ENCODE assay signal across 36 cellular contexts in the genomic region with DNA sequence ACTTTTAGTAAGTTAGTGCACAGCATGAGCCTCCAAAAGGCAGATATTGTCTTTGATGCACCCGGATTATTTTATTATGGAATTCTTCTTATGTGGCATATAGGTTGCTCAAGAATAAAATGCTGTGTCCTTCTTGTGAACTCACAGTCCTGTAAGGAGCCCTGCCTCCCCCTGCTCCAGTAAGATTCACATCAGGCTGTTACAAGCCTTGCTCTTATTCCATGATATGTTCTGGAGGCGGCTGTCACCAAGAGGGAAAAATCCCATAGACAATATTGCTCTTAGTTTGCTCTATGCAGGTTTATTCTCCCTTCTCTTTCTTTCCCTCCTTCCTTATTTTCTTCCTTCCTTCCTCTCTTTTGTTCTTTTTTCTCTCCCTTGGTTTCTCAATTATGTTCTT.
"Had no signal": no experiment of that assay in that cellular context is flagged by ENCODE, and none has a peak within 500 bp of the region (broad histone marks: within the 10 kb centered on the region; RNA-seq: fewer than 3 reads in every experiment).

No MANE protein-coding gene starts in this region.

- H3K4me3 ChIP-seq: adrenal gland, ascending aorta, body of pancreas, breast epithelium, cardiac muscle cell had no signal

- H3K27ac ChIP-seq: adrenal gland, ascending aorta, body of pancreas, brain microvascular endothelial cell, breast epithelium, cardiac muscle cell had no signal

- H3K4me1 Mint-ChIP-seq: activated naive CD4-positive, alpha-beta T cell treated with anti-CD3 and anti-CD28 coated beads, Interleukin-2, amount 10 ng/mL, durations not matched to agents 7 days and 5 days; activated naive CD4-positive, alpha-beta T cell treated with anti-CD3 and anti-CD28 coated beads, Interleukin-2, amount 50 U/mL, for 24 hours; activated naive CD8-positive, alpha-beta T cell treated with anti-CD3 and anti-CD28 coated beads for 36 hours; activated naive CD8-positive, alpha-beta T cell treated with anti-CD3 and anti-CD28 coated beads, Interleukin-2, amount 10 ng/mL, durations not matched to agents 7 days and 5 days; activated naive CD8-positive, alpha-beta T cell treated with anti-CD3 and anti-CD28 coated beads, Interleukin-2, amount 50 U/mL, for 24 hours; activated T-helper 17 cell treated with anti-CD3 and anti-CD28 coated beads, Interleukin-2, amount 50 U/mL, for 72 hours; central memory CD8-positive, alpha-beta T cell had no signal

- H3K27me3 ChIP-seq: adrenal gland, ascending aorta, body of pancreas, brain microvascular endothelial cell, cardiac muscle cell had no signal

- H3K36me3 Mint-ChIP-seq: activated naive CD4-positive, alpha-beta T cell treated with anti-CD3 and anti-CD28 coated beads, Interleukin-2, amount 10 ng/mL, durations not matched to agents 7 days and 5 days; activated naive CD4-positive, alpha-beta T cell treated with anti-CD3 and anti-CD28 coated beads, Interleukin-2, amount 50 U/mL, for 24 hours; activated naive CD8-positive, alpha-beta T cell; activated naive CD8-positive, alpha-beta T cell treated with anti-CD3 and anti-CD28 coated beads for 36 hours; activated naive CD8-positive, alpha-beta T cell treated with anti-CD3 and anti-CD28 coated beads, Interleukin-2, amount 10 ng/mL, durations not matched to agents 7 days and 5 days had no signal

- H3K36me3 ChIP-seq: adrenal gland, ascending aorta, brain microvascular endothelial cell, breast epithelium, cardiac muscle cell had no signal

- H3K27me3 Mint-ChIP-seq: central memory CD8-positive, alpha-beta T cell had no signal

- H3K9me3 ChIP-seq: adrenal gland, ascending aorta, body of pancreas, breast epithelium had no signal

- H3K27ac Mint-ChIP-seq: activated naive CD4-positive, alpha-beta T cell treated with anti-CD3 and anti-CD28 coated beads for 36 hours; activated naive CD4-positive, alpha-beta T cell treated with anti-CD3 and anti-CD28 coated beads, Interleukin-2, amount 10 ng/mL, durations not matched to agents 7 days and 5 days; activated naive CD4-positive, alpha-beta T cell treated with anti-CD3 and anti-CD28 coated beads, Interleukin-2, amount 50 U/mL, for 24 hours; activated naive CD4-positive, alpha-beta T cell treated with anti-CD3 and anti-CD28 coated beads, Interleukin-2, amount 50 U/mL, for 72 hours; activated naive CD8-positive, alpha-beta T cell; activated naive CD8-positive, alpha-beta T cell treated with anti-CD3 and anti-CD28 coated beads for 36 hours; activated naive CD8-positive, alpha-beta T cell treated with anti-CD3 and anti-CD28 coated beads, Interleukin-2, amount 10 ng/mL, durations not matched to agents 7 days and 5 days; activated naive CD8-positive, alpha-beta T cell treated with anti-CD3 and anti-CD28 coated beads, Interleukin-2, amount 50 U/mL, for 24 hours; activated T-cell treated with anti-CD3 and anti-CD28 coated beads, Interleukin-2, amount 50 U/mL, for 24 hours; activated T-cell treated with anti-CD3 and anti-CD28 coated beads, Interleukin-2, amount 50 U/mL, for 72 hours; activated T-helper 1 cell treated with anti-CD3 and anti-CD28 coated beads, Interleukin-12 subunit alpha, Interleukin-12 subunit beta, Interleukin-2, Interleukin-4 antibody, amounts not matched to agents 30 ng/mL and 10 ng/mL and 1 ng/mL, durations not matched to agents 14 hours and 24 hours and 36 hours; activated T-helper 17 cell treated with anti-CD3 and anti-CD28 coated beads, Interleukin-2, amount 50 U/mL, for 72 hours; activated T-helper 2 cell treated with anti-CD3 and anti-CD28 coated beads, Interferon-gamma antibody, Interleukin-2, Interleukin-4, amounts not matched to agents 10 μg/mL and 5 μg/mL and 100 μg/mL, durations not matched to agents 14 hours and 24 hours and 36 hours had no signal

- H3K4me3 Mint-ChIP-seq: activated naive CD4-positive, alpha-beta T cell treated with anti-CD3 and anti-CD28 coated beads for 36 hours; activated naive CD4-positive, alpha-beta T cell treated with anti-CD3 and anti-CD28 coated beads, Interleukin-2, amount 10 ng/mL, durations not matched to agents 7 days and 5 days; activated naive CD4-positive, alpha-beta T cell treated with anti-CD3 and anti-CD28 coated beads, Interleukin-2, amount 50 U/mL, for 24 hours; activated naive CD8-positive, alpha-beta T cell; activated naive CD8-positive, alpha-beta T cell treated with anti-CD3 and anti-CD28 coated beads for 36 hours; activated naive CD8-positive, alpha-beta T cell treated with anti-CD3 and anti-CD28 coated beads, Interleukin-2, amount 10 ng/mL, durations not matched to agents 7 days and 5 days; activated naive CD8-positive, alpha-beta T cell treated with anti-CD3 and anti-CD28 coated beads, Interleukin-2, amount 50 U/mL, for 24 hours; activated T-cell treated with anti-CD3 and anti-CD28 coated beads, Interleukin-2, amount 50 U/mL, for 24 hours; activated T-cell treated with anti-CD3 and anti-CD28 coated beads, Interleukin-2, amount 50 U/mL, for 4 hours; activated T-cell treated with anti-CD3 and anti-CD28 coated beads, Interleukin-2, amount 50 U/mL, for 72 hours; activated T-helper 1 cell treated with anti-CD3 and anti-CD28 coated beads, Interleukin-12 subunit alpha, Interleukin-12 subunit beta, Interleukin-2, Interleukin-4 antibody, amounts not matched to agents 30 ng/mL and 10 ng/mL and 1 ng/mL, durations not matched to agents 14 hours and 24 hours and 36 hours; activated T-helper 17 cell treated with anti-CD3 and anti-CD28 coated beads, Interleukin-2, amount 50 U/mL, for 72 hours; central memory CD8-positive, alpha-beta T cell had no signal

- H3K9me3 Mint-ChIP-seq: activated naive CD4-positive, alpha-beta T cell treated with anti-CD3 and anti-CD28 coated beads for 36 hours; activated naive CD4-positive, alpha-beta T cell treated with anti-CD3 and anti-CD28 coated beads, Interleukin-2, amount 10 ng/mL, durations not matched to agents 7 days and 5 days; activated naive CD4-positive, alpha-beta T cell treated with anti-CD3 and anti-CD28 coated beads, Interleukin-2, amount 50 U/mL, for 24 hours; activated naive CD4-positive, alpha-beta T cell treated with anti-CD3 and anti-CD28 coated beads, Interleukin-2, amount 50 U/mL, for 72 hours; activated naive CD8-positive, alpha-beta T cell treated with anti-CD3 and anti-CD28 coated beads for 36 hours; activated naive CD8-positive, alpha-beta T cell treated with anti-CD3 and anti-CD28 coated beads, Interleukin-2, amount 10 ng/mL, durations not matched to agents 7 days and 5 days; activated naive CD8-positive, alpha-beta T cell treated with anti-CD3 and anti-CD28 coated beads, Interleukin-2, amount 50 U/mL, for 24 hours; activated T-cell treated with anti-CD3 and anti-CD28 coated beads, Interleukin-2, amount 50 U/mL, for 24 hours; activated T-cell treated with anti-CD3 and anti-CD28 coated beads, Interleukin-2, amount 50 U/mL, for 4 hours; activated T-cell treated with anti-CD3 and anti-CD28 coated beads, Interleukin-2, amount 50 U/mL, for 72 hours; activated T-helper 1 cell treated with anti-CD3 and anti-CD28 coated beads, Interleukin-12 subunit alpha, Interleukin-12 subunit beta, Interleukin-2, Interleukin-4 antibody, amounts not matched to agents 30 ng/mL and 10 ng/mL and 1 ng/mL, durations not matched to agents 14 hours and 24 hours and 36 hours; activated T-helper 17 cell treated with anti-CD3 and anti-CD28 coated beads, Interleukin-2, amount 50 U/mL, for 72 hours; activated T-helper 2 cell treated with anti-CD3 and anti-CD28 coated beads, Interferon-gamma antibody, Interleukin-2, Interleukin-4, amounts not matched to agents 10 μg/mL and 5 μg/mL and 100 μg/mL, durations not matched to agents 14 hours and 24 hours and 36 hours had no signal

- DNase-seq: activated effector memory CD4-positive, alpha-beta T cell treated with anti-CD3 and anti-CD28 coated beads, Interleukin-2, amount 50 U/mL, for 16 hours; activated effector memory CD4-positive, alpha-beta T cell treated with Interleukin-2 at 50 U/mL for 16 hours; activated gamma-delta T cell; activated gamma-delta T cell treated with Interleukin-2 at 50 U/mL for 16 hours; activated naive CD4-positive, alpha-beta T cell; activated naive CD4-positive, alpha-beta T cell treated with anti-CD3 and anti-CD28 coated beads for 36 hours; activated naive CD4-positive, alpha-beta T cell treated with anti-CD3 and anti-CD28 coated beads, Interleukin-2, amount 10 ng/mL, durations not matched to agents 7 days and 5 days; activated naive CD4-positive, alpha-beta T cell treated with anti-CD3 and anti-CD28 coated beads, Interleukin-2, amount 50 U/mL, for 16 hours; activated naive CD4-positive, alpha-beta T cell treated with Interleukin-2 at 50 U/mL for 16 hours; activated naive CD8-positive, alpha-beta T cell treated with anti-CD3 and anti-CD28 coated beads for 36 hours; activated naive CD8-positive, alpha-beta T cell treated with anti-CD3 and anti-CD28 coated beads, Interleukin-2, amount 10 ng/mL, durations not matched to agents 7 days and 5 days; activated naive CD8-positive, alpha-beta T cell treated with anti-CD3 and anti-CD28 coated beads, Interleukin-2, amount 50 U/mL, for 24 hours; activated T-cell treated with anti-CD3 and anti-CD28 coated beads for 4 hours; activated T-cell treated with anti-CD3 and anti-CD28 coated beads, Interleukin-2, amount 50 U/mL, for 1 hour; activated T-cell treated with anti-CD3 and anti-CD28 coated beads, Interleukin-2, amount 50 U/mL, for 24 hours; activated T-cell treated with anti-CD3 and anti-CD28 coated beads, Interleukin-2, amount 50 U/mL, for 4 hours; activated T-cell treated with anti-CD3 and anti-CD28 coated beads, Interleukin-2, amount 50 U/mL, for 48 hours; activated T-cell treated with anti-CD3 and anti-CD28 coated beads, Interleukin-2, amount 50 U/mL, for 72 hours; amniotic stem cell; amygdala; aorta; body of pancreas; brain microvascular endothelial cell; central memory CD4-positive, alpha-beta T cell; cerebellar nuclear complex had no signal
